1 cellular context compared by ENCODE assay signal in genomic region chr2:234969329-234970157, GRCh38.
TF ChIP-seq lines count a peak whose summit lies in the region.

No MANE protein-coding gene starts in this region.

TF ChIP-seq in HepG2, 621 proteins besides CTCF, POLR2A, EP300 and RAD21 (continued from another document and continues in another):
- TF ChIP-seq GPBP1L1 (CRISPR knock-in tag; IDR thresholded peaks at IDR 0.05) (no peak), ZNF740 (CRISPR knock-in tag; IDR thresholded peaks at IDR 0.05) (no peak), NFYB (CRISPR knock-in tag; IDR thresholded peaks at IDR 0.05) (no peak), ZNF646 (CRISPR knock-in tag; IDR thresholded peaks at IDR 0.05) (peak; percentile 83; the same call in 1 of the 2 replicates), AFF4 (CRISPR knock-in tag; IDR thresholded peaks at IDR 0.05) (no peak), RFXANK (CRISPR knock-in tag; IDR thresholded peaks at IDR 0.05) (no peak), ZNF546 (CRISPR knock-in tag; conservative IDR thresholded peaks at IDR 0.05) (no peak), PRMT3 (CRISPR knock-in tag; IDR thresholded peaks at IDR 0.05; ENCODE audit: borderline replicate concordance, low read depth) (no peak), ZNF282 (IDR thresholded peaks at IDR 0.05; ENCODE audit: partially characterized antibody) (peak; percentile 82), ZNF333 (CRISPR knock-in tag; IDR thresholded peaks at IDR 0.05; ENCODE audit: borderline replicate concordance) (no peak), ZNF687 (CRISPR knock-in tag; IDR thresholded peaks at IDR 0.05) (peak; percentile 47; the same call in 1 of the 2 replicates), NCOA5 (CRISPR knock-in tag; IDR thresholded peaks at IDR 0.05) (no peak), HNRNPLL (IDR thresholded peaks at IDR 0.05; ENCODE audit: low read depth, low read length, poor library complexity, severe bottlenecking) (no peak), POLR2AphosphoS5 (IDR thresholded peaks at IDR 0.05; ENCODE audit: low read depth, low read length) (no peak), ZNF276 (CRISPR knock-in tag; IDR thresholded peaks at IDR 0.05; ENCODE audit: low read depth) (no peak), CENPX (CRISPR knock-in tag; IDR thresholded peaks at IDR 0.05) (no peak), TEAD2 (CRISPR knock-in tag; IDR thresholded peaks at IDR 0.05) (no peak), ZSCAN20 (CRISPR knock-in tag; IDR thresholded peaks at IDR 0.05; ENCODE audit: borderline replicate concordance) (no peak), ZFYVE20 (CRISPR knock-in tag; IDR thresholded peaks at IDR 0.05; ENCODE audit: borderline replicate concordance, low read depth) (no peak), SMAD3 (CRISPR knock-in tag; IDR thresholded peaks at IDR 0.05) (no peak), ZNF280D (CRISPR knock-in tag; IDR thresholded peaks at IDR 0.05) (no peak), AGO2 (optimal IDR thresholded peaks at IDR 0.05; ENCODE audit: low read depth, low read length) (peak; percentile 59), ATF2 (CRISPR knock-in tag; IDR thresholded peaks at IDR 0.05) (no peak), ZNF704 (CRISPR knock-in tag; IDR thresholded peaks at IDR 0.05; ENCODE audit: borderline replicate concordance) (no peak), GMEB1 (CRISPR knock-in tag; IDR thresholded peaks at IDR 0.05; ENCODE audit: borderline replicate concordance) (no peak), TAF15 (IDR thresholded peaks at IDR 0.05; ENCODE audit: low read depth, low read length, poor library complexity, severe bottlenecking) (no peak)
